In genomic region chr3:172595648-172596393, GRCh38 we compare ENCODE assay signal across 8 cellular contexts.
A peak's percentile ranks its signal among the peaks of the same experiment; 100 is the strongest.
DNase-seq lines count a peak whose midpoint lies in the region; ATAC-seq and TF ChIP-seq lines count a peak whose summit lies in the region.

No MANE protein-coding gene starts in this region.

- in situ Hi-C loops in brain microvascular endothelial cell (cut with HindIII; ENCODE audit: low pct_ligation_motif_present, low sequenced_read_pairs): no loop called here

- H3K27ac Mint-ChIP-seq in stimulated activated effector memory CD8-positive, alpha-beta T cell treated with anti-CD3 and anti-CD28 coated beads, Interleukin-12 subunit alpha, Interleukin-12 subunit beta, amount 100 ng/mL, for 72 hours: peak overlapping the region; percentile 24

- H3K36me3 Mint-ChIP-seq in stimulated activated effector memory CD8-positive, alpha-beta T cell treated with anti-CD3 and anti-CD28 coated beads, Interleukin-12 subunit alpha, Interleukin-12 subunit beta, amount 100 ng/mL, for 72 hours: peaks cover 10% of the 10 kb centered on the region

- peak; percentile 67 for DNase-seq in DMS114 treated with DMSO at 0.1 percent for 48 hours (lab: John Stamatoyannopoulos, UW; ENCODE audit: unreplicated experiment)
- DNase-seq in HT-29 (ENCODE audit: low spot score): peak; percentile 88
- DNase-seq in SHP77 (lab: John Stamatoyannopoulos, UW): peak; percentile 10 to 17
- peak; percentile 23 for DNase-seq in brain microvascular endothelial cell
- peak; percentile 54 for DNase-seq in iris pigment epithelial cell (ENCODE audit: low read depth)
- DNase-seq in stimulated activated effector memory CD8-positive, alpha-beta T cell treated with anti-CD3 and anti-CD28 coated beads, Interleukin-12 subunit alpha, Interleukin-12 subunit beta, amount 100 ng/mL, for 72 hours (ENCODE audit: low spot score in 2 of 2): no peak
- no peak for DNase-seq in NCI-H1105 (lab: John Stamatoyannopoulos, UW)

- peak; percentile 78 for TF ChIP-seq CTCF in brain microvascular endothelial cell (IDR thresholded peaks at IDR 0.05; ENCODE audit: low read depth, low read length, missing control alignments)

- no peak overlapping the region for H3K27ac ChIP-seq in brain microvascular endothelial cell

- H3K27me3 ChIP-seq in brain microvascular endothelial cell (replicated peaks): no peaks in the 10 kb centered on the region

- peaks cover 1% of the 10 kb centered on the region for H3K9me3 Mint-ChIP-seq in stimulated activated effector memory CD8-positive, alpha-beta T cell treated with anti-CD3 and anti-CD28 coated beads, Interleukin-12 subunit alpha, Interleukin-12 subunit beta, amount 100 ng/mL, for 72 hours

- peak overlapping the region; percentile 58 for H3K4me3 Mint-ChIP-seq in stimulated activated effector memory CD8-positive, alpha-beta T cell treated with anti-CD3 and anti-CD28 coated beads, Interleukin-12 subunit alpha, Interleukin-12 subunit beta, amount 100 ng/mL, for 72 hours

- H3K36me3 ChIP-seq in brain microvascular endothelial cell (replicated peaks): no peaks in the 10 kb centered on the region

- peaks cover 47% of the 10 kb centered on the region for H3K4me1 Mint-ChIP-seq in stimulated activated effector memory CD8-positive, alpha-beta T cell treated with anti-CD3 and anti-CD28 coated beads, Interleukin-12 subunit alpha, Interleukin-12 subunit beta, amount 100 ng/mL, for 72 hours

- H3K4me3 ChIP-seq in brain microvascular endothelial cell (ENCODE audit: low read depth, low read length): no peak overlapping the region

- ATAC-seq in GM19452 (IDR thresholded peaks at IDR 0.05; ENCODE audit: unreplicated experiment): peak; percentile 40
- no peak for ATAC-seq in stimulated activated effector memory CD8-positive, alpha-beta T cell treated with anti-CD3 and anti-CD28 coated beads, Interleukin-12 subunit alpha, Interleukin-12 subunit beta, amount 100 ng/mL, for 72 hours

Comparison
In these comparisons a context has a peak if more than half of its experiments do, and no peak if none do; other contexts are left out.
1. DNase-seq: peak in DMS114 treated with DMSO at 0.1 percent for 48 hours (single experiment), HT-29 (single experiment), SHP77 (2 of 2), brain microvascular endothelial cell (single experiment) and iris pigment epithelial cell (single experiment); none in stimulated activated effector memory CD8-positive, alpha-beta T cell treated with anti-CD3 and anti-CD28 coated beads, Interleukin-12 subunit alpha, Interleukin-12 subunit beta, amount 100 ng/mL, for 72 hours (0 of 2) and NCI-H1105 (single experiment).